In the genomic region with DNA sequence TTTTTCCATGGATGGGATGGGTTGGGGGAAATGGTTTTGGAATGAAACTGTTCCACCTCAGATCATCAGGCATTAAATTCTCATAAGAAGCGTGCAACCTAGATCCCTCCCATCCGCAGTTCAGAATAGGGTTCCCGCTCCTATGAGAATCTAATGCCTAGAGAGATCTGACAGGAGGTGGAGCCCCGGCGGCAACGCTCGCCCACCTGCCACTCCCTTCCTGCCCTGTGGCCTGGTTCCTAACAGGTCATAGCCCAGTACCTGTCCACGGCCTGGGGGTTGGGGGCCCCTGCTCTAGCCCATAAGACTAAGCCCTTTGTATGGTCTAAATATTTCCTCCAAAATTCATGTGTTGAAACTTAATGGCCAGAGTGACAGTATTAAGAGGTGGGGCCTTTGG, we compare ENCODE assay signal across 1 cellular context.
TF ChIP-seq lines count a peak whose summit lies in the region.

No MANE protein-coding gene starts in this region.

TF ChIP-seq in WTC11, 78 proteins besides CTCF, POLR2A, EP300 and RAD21 (continued from another document):
- TF ChIP-seq, protein P1, sequence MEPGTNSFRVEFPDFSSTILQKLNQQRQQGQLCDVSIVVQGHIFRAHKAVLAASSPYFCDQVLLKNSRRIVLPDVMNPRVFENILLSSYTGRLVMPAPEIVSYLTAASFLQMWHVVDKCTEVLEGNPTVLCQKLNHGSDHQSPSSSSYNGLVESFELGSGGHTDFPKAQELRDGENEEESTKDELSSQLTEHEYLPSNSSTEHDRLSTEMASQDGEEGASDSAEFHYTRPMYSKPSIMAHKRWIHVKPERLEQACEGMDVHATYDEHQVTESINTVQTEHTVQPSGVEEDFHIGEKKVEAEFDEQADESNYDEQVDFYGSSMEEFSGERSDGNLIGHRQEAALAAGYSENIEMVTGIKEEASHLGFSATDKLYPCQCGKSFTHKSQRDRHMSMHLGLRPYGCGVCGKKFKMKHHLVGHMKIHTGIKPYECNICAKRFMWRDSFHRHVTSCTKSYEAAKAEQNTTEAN (CRISPR knock-in tag; IDR thresholded peaks at IDR 0.05): no peak
- no peak for TF ChIP-seq ZNF416 (CRISPR knock-in tag; IDR thresholded peaks at IDR 0.05)
- TF ChIP-seq TCF7 (CRISPR knock-in tag; IDR thresholded peaks at IDR 0.05; ENCODE audit: low read depth): no peak
- TF ChIP-seq E2F5 (CRISPR knock-in tag; IDR thresholded peaks at IDR 0.05): no peak
- TF ChIP-seq SOX15 (CRISPR knock-in tag; IDR thresholded peaks at IDR 0.05): no peak
- no peak for TF ChIP-seq ZNF281 (CRISPR knock-in tag; IDR thresholded peaks at IDR 0.05)
- TF ChIP-seq PREB (CRISPR knock-in tag; IDR thresholded peaks at IDR 0.05; ENCODE audit: borderline replicate concordance): no peak
- TF ChIP-seq, protein P2, sequence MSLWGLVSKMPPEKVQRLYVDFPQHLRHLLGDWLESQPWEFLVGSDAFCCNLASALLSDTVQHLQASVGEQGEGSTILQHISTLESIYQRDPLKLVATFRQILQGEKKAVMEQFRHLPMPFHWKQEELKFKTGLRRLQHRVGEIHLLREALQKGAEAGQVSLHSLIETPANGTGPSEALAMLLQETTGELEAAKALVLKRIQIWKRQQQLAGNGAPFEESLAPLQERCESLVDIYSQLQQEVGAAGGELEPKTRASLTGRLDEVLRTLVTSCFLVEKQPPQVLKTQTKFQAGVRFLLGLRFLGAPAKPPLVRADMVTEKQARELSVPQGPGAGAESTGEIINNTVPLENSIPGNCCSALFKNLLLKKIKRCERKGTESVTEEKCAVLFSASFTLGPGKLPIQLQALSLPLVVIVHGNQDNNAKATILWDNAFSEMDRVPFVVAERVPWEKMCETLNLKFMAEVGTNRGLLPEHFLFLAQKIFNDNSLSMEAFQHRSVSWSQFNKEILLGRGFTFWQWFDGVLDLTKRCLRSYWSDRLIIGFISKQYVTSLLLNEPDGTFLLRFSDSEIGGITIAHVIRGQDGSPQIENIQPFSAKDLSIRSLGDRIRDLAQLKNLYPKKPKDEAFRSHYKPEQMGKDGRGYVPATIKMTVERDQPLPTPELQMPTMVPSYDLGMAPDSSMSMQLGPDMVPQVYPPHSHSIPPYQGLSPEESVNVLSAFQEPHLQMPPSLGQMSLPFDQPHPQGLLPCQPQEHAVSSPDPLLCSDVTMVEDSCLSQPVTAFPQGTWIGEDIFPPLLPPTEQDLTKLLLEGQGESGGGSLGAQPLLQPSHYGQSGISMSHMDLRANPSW (CRISPR knock-in tag; conservative IDR thresholded peaks at IDR 0.05; ENCODE audit: low read depth): no peak
- TF ChIP-seq GTF2I (CRISPR knock-in tag; conservative IDR thresholded peaks at IDR 0.05): no peak
- no peak for TF ChIP-seq GRHL2 (CRISPR knock-in tag; IDR thresholded peaks at IDR 0.05; ENCODE audit: insufficient replicate concordance, severe bottlenecking)
- TF ChIP-seq, protein P3, sequence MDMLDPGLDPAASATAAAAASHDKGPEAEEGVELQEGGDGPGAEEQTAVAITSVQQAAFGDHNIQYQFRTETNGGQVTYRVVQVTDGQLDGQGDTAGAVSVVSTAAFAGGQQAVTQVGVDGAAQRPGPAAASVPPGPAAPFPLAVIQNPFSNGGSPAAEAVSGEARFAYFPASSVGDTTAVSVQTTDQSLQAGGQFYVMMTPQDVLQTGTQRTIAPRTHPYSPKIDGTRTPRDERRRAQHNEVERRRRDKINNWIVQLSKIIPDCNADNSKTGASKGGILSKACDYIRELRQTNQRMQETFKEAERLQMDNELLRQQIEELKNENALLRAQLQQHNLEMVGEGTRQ (CRISPR knock-in tag; IDR thresholded peaks at IDR 0.05): no peak
